11 cellular contexts compared by ENCODE assay signal in the genomic region with DNA sequence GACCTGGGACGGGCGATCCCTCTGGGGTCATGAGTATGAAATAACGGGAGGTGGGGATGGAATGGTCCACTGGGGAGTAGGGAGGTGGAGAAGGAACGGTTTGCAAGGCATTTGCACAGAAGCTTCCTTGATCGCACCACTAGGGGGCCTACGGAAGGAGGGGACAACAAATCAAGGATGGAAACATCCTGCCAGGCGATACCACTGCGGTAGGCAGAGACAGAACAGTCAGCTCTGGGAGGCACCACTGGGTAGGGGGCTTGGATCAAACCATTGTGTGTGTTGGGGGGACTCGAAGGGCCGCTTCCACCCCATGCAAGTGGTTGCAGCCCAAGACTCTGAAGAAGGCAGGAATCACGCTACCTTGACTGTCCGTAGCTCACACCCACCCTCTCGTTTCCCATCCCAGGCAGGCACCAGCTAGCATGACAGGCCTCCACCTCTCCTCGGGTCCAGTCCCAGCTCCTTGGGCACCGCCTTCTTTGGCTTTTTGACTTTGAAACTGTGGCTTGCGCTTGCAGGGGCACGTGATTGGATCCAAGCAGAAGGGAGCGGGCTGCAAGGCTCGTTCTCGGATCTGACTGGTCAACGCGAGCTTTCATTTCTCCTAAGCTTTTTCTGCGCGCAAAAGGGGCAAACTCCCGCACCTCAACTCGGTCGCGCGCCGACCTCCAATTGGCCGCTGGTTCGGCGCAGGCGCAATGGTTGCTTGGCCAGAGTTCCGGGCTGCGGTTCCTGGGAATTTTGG. TPM values are rescaled to one million over a fixed set of nuclear protein-coding genes. Genes with fewer than 3 reads are reported as not detected.
DNase-seq lines count a peak whose midpoint lies in the region; ATAC-seq, FAIRE-seq and TF ChIP-seq lines count a peak whose summit lies in the region.
"Had no signal": no experiment of that assay in that cellular context is flagged by ENCODE, and none has a peak within 500 bp of the region (broad histone marks: within the 10 kb centered on the region; RNA-seq: fewer than 3 reads in every experiment).

No MANE protein-coding gene starts in this region.

- in situ Hi-C loops in Panc1 (cut with HindIII; ENCODE audit: low pct_unique_long_range_greater_than_20kb, low sequenced_read_pairs), result no loop called here

- H3K4me3 Mint-ChIP-seq in activated CD4-positive, alpha-beta memory T cell treated with anti-CD3 and anti-CD28 coated beads for 36 hours, result no peak overlapping the region
- H3K4me3 Mint-ChIP-seq in activated CD4-positive, alpha-beta memory T cell treated with anti-CD3 and anti-CD28 coated beads, Interleukin-2, amount 10 ng/mL, durations not matched to agents 7 days and 5 days, result no peak overlapping the region
- H3K4me3 Mint-ChIP-seq in stimulated activated naive B cell treated with anti-CD40 and anti-IgM and Interleukin-4, amounts not matched to agents 10 μg/mL and 1 μg/mL and 100 μg/mL, for 72 hours, result peak overlapping the region; percentile 62 to 68

- peak in 1 of 2 experiments; percentile 70; a peak in 1 of 3 replicates for TF ChIP-seq EP300 in H1 (IDR thresholded peaks at IDR 0.05; ENCODE audit: borderline replicate concordance in 1 of 2, low read depth in 2 of 2, low read length in 2 of 2)

- no peak overlapping the region for H2BK120ac ChIP-seq in H1 (replicated peaks; ENCODE audit: low read depth, low read length)

- no peak overlapping the region for H2BK12ac ChIP-seq in H1 (ENCODE audit: low read depth, low read length)

- H2BK15ac ChIP-seq in H1 (ENCODE audit: low read length), result no peak overlapping the region

- H3K18ac ChIP-seq in H1 (ENCODE audit: extremely low read depth, low read length), result no peak overlapping the region

- peaks cover 4% of the 10 kb centered on the region for H3K9me3 Mint-ChIP-seq in activated CD4-positive, alpha-beta memory T cell treated with anti-CD3 and anti-CD28 coated beads for 36 hours
- H3K9me3 Mint-ChIP-seq in activated CD4-positive, alpha-beta memory T cell treated with anti-CD3 and anti-CD28 coated beads, Interleukin-2, amount 10 ng/mL, durations not matched to agents 7 days and 5 days, result peaks cover 3% of the 10 kb centered on the region
- H3K9me3 Mint-ChIP-seq in stimulated activated naive B cell treated with anti-CD40 and anti-IgM and Interleukin-4, amounts not matched to agents 10 μg/mL and 1 μg/mL and 100 μg/mL, for 72 hours, result peaks cover 9 to 18% of the 10 kb centered on the region in 2 donors

- BruUV-seq in Panc1 (replicated peaks; lab: Mats Ljungman, UMichigan), result no TSS peak

- no peaks in the 10 kb centered on the region for H3K79me1 ChIP-seq in H1 (ENCODE audit: low read depth, low read length)

- no peaks in the 10 kb centered on the region for H3K9me3 ChIP-seq in Panc1 (ENCODE audit: control insufficient read depth, insufficient read depth, low read depth, low read length)
- peaks cover 0 to 9% of the 10 kb centered on the region in 2 experiments; a peak in 2 of 4 replicates for H3K9me3 ChIP-seq in H1 (ENCODE audit: insufficient read depth in 2 of 2, low read depth in 1 of 2, low read length in 1 of 2)
- H3K9me3 ChIP-seq: pancreas had no signal

- CTCF ChIA-PET in activated CD4-positive, alpha-beta memory T cell treated with anti-CD3 and anti-CD28 coated beads for 36 hours (lab: Charles Lee), result no interaction called here
- CTCF ChIA-PET in activated CD4-positive, alpha-beta memory T cell treated with anti-CD3 and anti-CD28 coated beads, Interleukin-2, amount 10 ng/mL, durations not matched to agents 7 days and 5 days (lab: Charles Lee), result interaction anchor here (1.0 to 1.4 kb wide), 2 partner anchors 12 to 19 kb away, joined by 3 read pairs; no protein-coding TSS in a partner anchor
- CTCF ChIA-PET in Panc1 (lab: Charles Lee), result no interaction called here
- CTCF ChIA-PET in H1 (lab: Charles Lee; ENCODE audit: partially characterized antibody), result interaction anchor here (0.7 to 1.1 kb wide), 4 partner anchors 8 to 28 kb away, joined by 3 to 5 read pairs (median 4); no protein-coding TSS in a partner anchor

- no peak overlapping the region for H3K23ac ChIP-seq in H1 (ENCODE audit: insufficient read length)

- 85% methylated on average over 9 of the region's 36 CpGs; no CpG with 5 or more reads in 1 of the 2 experiments for WGBS in H1 (ENCODE audit: extremely low coverage in 1 of 2, insufficient coverage in 1 of 2, insufficient read length in 1 of 2, insufficient replicate concordance in 2 of 2, low coverage in 1 of 2, low lambda C conversion rate in 2 of 2, missing lambda C conversion rate in 1 of 2), 2 experiments

- H3K27me3 Mint-ChIP-seq in activated CD4-positive, alpha-beta memory T cell treated with anti-CD3 and anti-CD28 coated beads for 36 hours, result no peaks in the 10 kb centered on the region
- H3K27me3 Mint-ChIP-seq in activated CD4-positive, alpha-beta memory T cell treated with anti-CD3 and anti-CD28 coated beads, Interleukin-2, amount 10 ng/mL, durations not matched to agents 7 days and 5 days, result no peaks in the 10 kb centered on the region
- peaks cover 5% of the 10 kb centered on the region in 2 donors for H3K27me3 Mint-ChIP-seq in stimulated activated naive B cell treated with anti-CD40 and anti-IgM and Interleukin-4, amounts not matched to agents 10 μg/mL and 1 μg/mL and 100 μg/mL, for 72 hours

- peak; percentile 57 for FAIRE-seq in H1 (lab: Jason Lieb, UNC)
- FAIRE-seq: pancreas had no signal

- no peak overlapping the region for H4K91ac ChIP-seq in H1 (replicated peaks; ENCODE audit: insufficient read length, low read length)

- no peak for ATAC-seq in Panc1
- peak; percentile 50 to 53 for ATAC-seq in stimulated activated naive B cell treated with anti-CD40 and anti-IgM and Interleukin-4, amounts not matched to agents 10 μg/mL and 1 μg/mL and 100 μg/mL, for 72 hours (replicated peaks)

- H3K79me2 ChIP-seq in H1 (ENCODE audit: control insufficient read depth in 1 of 2, insufficient read depth in 2 of 2, low read length in 2 of 2), result no peaks in the 10 kb centered on the region

- no peaks in the 10 kb centered on the region for H3K4me1 Mint-ChIP-seq in activated CD4-positive, alpha-beta memory T cell treated with anti-CD3 and anti-CD28 coated beads for 36 hours (ENCODE audit: low read depth)
- H3K4me1 Mint-ChIP-seq in activated CD4-positive, alpha-beta memory T cell treated with anti-CD3 and anti-CD28 coated beads, Interleukin-2, amount 10 ng/mL, durations not matched to agents 7 days and 5 days, result no peaks in the 10 kb centered on the region
- peaks cover 0 to 1% of the 10 kb centered on the region in 2 donors for H3K4me1 Mint-ChIP-seq in stimulated activated naive B cell treated with anti-CD40 and anti-IgM and Interleukin-4, amounts not matched to agents 10 μg/mL and 1 μg/mL and 100 μg/mL, for 72 hours

- no peak overlapping the region for H2AFZ ChIP-seq in H1 (ENCODE audit: low read length)

- H3K27me3 ChIP-seq in Panc1 (ENCODE audit: control insufficient read depth, insufficient read depth, low read length) (no peaks in the 10 kb centered on the region), H1 (replicated peaks in 1 of 4; ENCODE audit: control insufficient read depth in 3 of 4, extremely low read depth in 1 of 4, insufficient read depth in 3 of 4, low read length in 3 of 4) (no peaks in the 10 kb centered on the region)
- H3K27me3 ChIP-seq: pancreas had no signal

- TF ChIP-seq POLR2A in H1 (IDR thresholded peaks at IDR 0.05; ENCODE audit: control extremely low read depth in 1 of 2, low read depth in 2 of 2, low read length in 2 of 2), result no peak

- peak; percentile 9 for DNase-seq in activated CD4-positive, alpha-beta memory T cell treated with anti-CD3 and anti-CD28 coated beads for 36 hours
- DNase-seq in activated CD4-positive, alpha-beta memory T cell treated with anti-CD3 and anti-CD28 coated beads, Interleukin-2, amount 10 ng/mL, durations not matched to agents 7 days and 5 days, result no peak
- DNase-seq in Panc1 (ENCODE audit: low read depth, low spot score) (no peak), H1 (ENCODE audit: low read depth in 1 of 2, low spot score in 2 of 2) (peak in 1 of 2 experiments; percentile 47), GM03348 (ENCODE audit: low spot score) (no peak), DMS79 (lab: John Stamatoyannopoulos, UW) (no peak), cerebellum (ENCODE audit: low spot score) (no peak)
- DNase-seq in stimulated activated naive B cell treated with anti-CD40 and anti-IgM and Interleukin-4, amounts not matched to agents 10 μg/mL and 1 μg/mL and 100 μg/mL, for 72 hours, result peak; percentile 3
- DNase-seq: COR-L47, NCI-H2029 had no signal

- H2BK5ac ChIP-seq in H1 (ENCODE audit: low read depth, low read length), result no peak overlapping the region

- H2BK20ac ChIP-seq in H1 (ENCODE audit: low read length), result no peak overlapping the region

- H3K14ac ChIP-seq in H1 (ENCODE audit: insufficient read length), result no peak overlapping the region

- no peak overlapping the region for H3K4me2 ChIP-seq in H1 (ENCODE audit: insufficient read depth in 1 of 2, low read depth in 2 of 2, low read length in 2 of 2)

- H3K23me2 ChIP-seq in H1 (ENCODE audit: low read depth, low read length), result no peaks in the 10 kb centered on the region

- H3K4me1 ChIP-seq in Panc1 (ENCODE audit: control insufficient read depth, insufficient read depth, low read length) (no peaks in the 10 kb centered on the region), H1 (replicated peaks in 1 of 4; ENCODE audit: control insufficient read depth in 3 of 4, insufficient read depth in 4 of 4, low read length in 3 of 4) (no peaks in the 10 kb centered on the region)
- H3K4me1 ChIP-seq: pancreas had no signal

- H3K36me3 Mint-ChIP-seq in activated CD4-positive, alpha-beta memory T cell treated with anti-CD3 and anti-CD28 coated beads for 36 hours, result no peaks in the 10 kb centered on the region
- H3K36me3 Mint-ChIP-seq in activated CD4-positive, alpha-beta memory T cell treated with anti-CD3 and anti-CD28 coated beads, Interleukin-2, amount 10 ng/mL, durations not matched to agents 7 days and 5 days (ENCODE audit: low read depth), result no peaks in the 10 kb centered on the region
- no peaks in the 10 kb centered on the region for H3K36me3 Mint-ChIP-seq in stimulated activated naive B cell treated with anti-CD40 and anti-IgM and Interleukin-4, amounts not matched to agents 10 μg/mL and 1 μg/mL and 100 μg/mL, for 72 hours

- TF ChIP-seq CTCF in Panc1 (IDR thresholded peaks at IDR 0.05) (peak; percentile 26), H1 (IDR thresholded peaks at IDR 0.05; ENCODE audit: control extremely low read depth in 1 of 3, insufficient read depth in 1 of 3, low read depth in 1 of 3, low read length in 3 of 3) (peak; percentile 42 to 54 (median 45))

- H4K5ac ChIP-seq in H1 (ENCODE audit: insufficient read length, low read depth, low read length), result no peak overlapping the region

- no peak overlapping the region for H3K9ac ChIP-seq in H1 (replicated peaks in 1 of 4; ENCODE audit: extremely low read depth in 1 of 4, low read depth in 3 of 4, low read length in 3 of 4)

- H3K27ac Mint-ChIP-seq in activated CD4-positive, alpha-beta memory T cell treated with anti-CD3 and anti-CD28 coated beads for 36 hours, result no peak overlapping the region
- no peak overlapping the region for H3K27ac Mint-ChIP-seq in activated CD4-positive, alpha-beta memory T cell treated with anti-CD3 and anti-CD28 coated beads, Interleukin-2, amount 10 ng/mL, durations not matched to agents 7 days and 5 days
- H3K27ac Mint-ChIP-seq in stimulated activated naive B cell treated with anti-CD40 and anti-IgM and Interleukin-4, amounts not matched to agents 10 μg/mL and 1 μg/mL and 100 μg/mL, for 72 hours, result no peak overlapping the region

- no peak overlapping the region for H3K4ac ChIP-seq in H1 (replicated peaks; ENCODE audit: insufficient read length, low read depth, low read length)

- intact Hi-C loops in activated CD4-positive, alpha-beta memory T cell treated with anti-CD3 and anti-CD28 coated beads for 36 hours (cut with micrococcal nuclease), result no loop called here
- intact Hi-C loops in Panc1 (cut with micrococcal nuclease; ENCODE audit: unreplicated experiment), result no loop called here

- no peak overlapping the region for H3K56ac ChIP-seq in H1 (replicated peaks; ENCODE audit: insufficient read length, low read depth, low read length)

- no peaks in the 10 kb centered on the region for H4K20me1 ChIP-seq in H1 (replicated peaks in 1 of 2; ENCODE audit: control insufficient read depth in 1 of 2, insufficient read depth in 2 of 2, low read length in 2 of 2)

- H2AK5ac ChIP-seq in H1 (ENCODE audit: low read depth, low read length), result no peak overlapping the region

- H3K27ac ChIP-seq in Panc1 (ENCODE audit: low read length) (no peak overlapping the region), H1 (ENCODE audit: low read depth, low read length) (no peak overlapping the region)
- H3K27ac ChIP-seq: pancreas had no signal

- H3K36me3 ChIP-seq in Panc1 (ENCODE audit: control insufficient read depth, insufficient read depth, low read length) (no peaks in the 10 kb centered on the region), H1 (ENCODE audit: control insufficient read depth in 2 of 4, insufficient read depth in 4 of 4, low read length in 3 of 4) (no peaks in the 10 kb centered on the region)
- H3K36me3 ChIP-seq: pancreas had no signal

- POLR2A ChIA-PET in activated CD4-positive, alpha-beta memory T cell treated with anti-CD3 and anti-CD28 coated beads for 36 hours (lab: Charles Lee), result interaction anchor here (0.6 kb wide), 1 partner anchor 544 kb away, joined by 4 read pairs; no protein-coding TSS in a partner anchor
- POLR2A ChIA-PET in activated CD4-positive, alpha-beta memory T cell treated with anti-CD3 and anti-CD28 coated beads, Interleukin-2, amount 10 ng/mL, durations not matched to agents 7 days and 5 days (lab: Charles Lee), result no interaction called here
- POLR2A ChIA-PET in Panc1 (lab: Charles Lee) (interaction anchor here (0.6 kb wide), 1 partner anchor 421 kb away, joined by 3 read pairs; no protein-coding TSS in a partner anchor), H1 (lab: Charles Lee; ENCODE audit: partially characterized antibody) (no interaction called here)

- H4K8ac ChIP-seq in H1 (ENCODE audit: extremely low read depth, insufficient read depth, low read length), result no peak overlapping the region; the same call in 1 of the 2 replicates

- H3K4me3 ChIP-seq in Panc1 (ENCODE audit: low read depth in 2 of 2, low read length in 2 of 2) (no peak overlapping the region), H1 (ENCODE audit: extremely low read depth in 1 of 4, insufficient read depth in 2 of 4, low read depth in 3 of 4, low read length in 4 of 4) (no peak overlapping the region)

- peak; percentile 40 to 48; a peak in 3 of 4 replicates for TF ChIP-seq RAD21 in H1 (IDR thresholded peaks at IDR 0.05 in 1 of 2, conservative IDR thresholded peaks at IDR 0.05 in 1 of 2; ENCODE audit: low read depth in 2 of 2, low read length in 2 of 2)

RNA-seq across cellular contexts. Expression of a gene that starts 28.4 kb away (rescaled TPM):
- total RNA-seq in activated CD4-positive, alpha-beta memory T cell treated with anti-CD3 and anti-CD28 coated beads for 36 hours, result not detected
- not detected for total RNA-seq in activated CD4-positive, alpha-beta memory T cell treated with anti-CD3 and anti-CD28 coated beads, Interleukin-2, amount 10 ng/mL, durations not matched to agents 7 days and 5 days
- total RNA-seq in Panc1 (2021; ENCODE audit: unreplicated experiment) (not detected), cerebellum (not detected)
- not detected for polyA plus RNA-seq in Panc1 (2012; ENCODE audit: insufficient read length)
- not detected in 2 replicates for total RNA-seq in H1 (2021; fragmentation: NEBNext Ultra II Directional; extraction: Animal tissue kit (Norgen Biotek cat#: 25700))
- not detected in 2 replicates for polyA plus RNA-seq in H1 (2011; rRNA removed)
- not detected for polyA plus RNA-seq in H1 (2011; cell fraction: cytosol; rRNA removed)
- not detected for polyA plus RNA-seq in H1 (2011; cell fraction: nucleus; rRNA removed)
- not detected in 4 replicates for polyA plus RNA-seq in H1 (2012, experiment 1 of 2)
- polyA plus RNA-seq in H1 (2012, experiment 2 of 2), result not detected
- polyA plus RNA-seq in H1 (2013, experiment 1 of 2), result not detected
- polyA plus RNA-seq in H1 (2013, experiment 2 of 2), result not detected
- polyA minus RNA-seq in H1 (2011; rRNA and poly(A)+ RNA removed), result not detected in 2 replicates
- not detected for polyA minus RNA-seq in H1 (2011; cell fraction: cytosol; rRNA and poly(A)+ RNA removed)
- polyA minus RNA-seq in H1 (2011; cell fraction: nucleus; rRNA and poly(A)+ RNA removed), result not detected
- polyA plus RNA-seq: pancreas had no signal

RNA-seq across cellular contexts. Expression of a gene that starts 37.9 kb away (rescaled TPM):
- not detected for total RNA-seq in activated CD4-positive, alpha-beta memory T cell treated with anti-CD3 and anti-CD28 coated beads for 36 hours
- not detected for total RNA-seq in activated CD4-positive, alpha-beta memory T cell treated with anti-CD3 and anti-CD28 coated beads, Interleukin-2, amount 10 ng/mL, durations not matched to agents 7 days and 5 days
- total RNA-seq in Panc1 (2021; ENCODE audit: unreplicated experiment) (not detected), cerebellum (not detected)
- polyA plus RNA-seq in Panc1 (2012; ENCODE audit: insufficient read length), result not detected
- not detected in 2 replicates for total RNA-seq in H1 (2021; fragmentation: NEBNext Ultra II Directional; extraction: Animal tissue kit (Norgen Biotek cat#: 25700))
- polyA plus RNA-seq in H1 (2011; rRNA removed), result not detected in 2 replicates
- not detected for polyA plus RNA-seq in H1 (2011; cell fraction: cytosol; rRNA removed)
- polyA plus RNA-seq in H1 (2011; cell fraction: nucleus; rRNA removed), result not detected
- not detected in 4 replicates for polyA plus RNA-seq in H1 (2012, experiment 1 of 2)
- polyA plus RNA-seq in H1 (2012, experiment 2 of 2), result not detected
- polyA plus RNA-seq in H1 (2013, experiment 1 of 2), result not detected
- polyA plus RNA-seq in H1 (2013, experiment 2 of 2), result not detected
- not detected in 2 replicates for polyA minus RNA-seq in H1 (2011; rRNA and poly(A)+ RNA removed)
- polyA minus RNA-seq in H1 (2011; cell fraction: cytosol; rRNA and poly(A)+ RNA removed), result not detected
- polyA minus RNA-seq in H1 (2011; cell fraction: nucleus; rRNA and poly(A)+ RNA removed), result not detected
- polyA plus RNA-seq: pancreas had no signal

RNA-seq across cellular contexts. Expression of a gene that starts 47.5 kb away (rescaled TPM):
- not detected for total RNA-seq in activated CD4-positive, alpha-beta memory T cell treated with anti-CD3 and anti-CD28 coated beads for 36 hours
- not detected for total RNA-seq in activated CD4-positive, alpha-beta memory T cell treated with anti-CD3 and anti-CD28 coated beads, Interleukin-2, amount 10 ng/mL, durations not matched to agents 7 days and 5 days
- not detected for total RNA-seq in Panc1 (2021; ENCODE audit: unreplicated experiment)
- polyA plus RNA-seq in Panc1 (2012; ENCODE audit: insufficient read length), result not detected
- not detected in 2 replicates for total RNA-seq in H1 (2021; fragmentation: NEBNext Ultra II Directional; extraction: Animal tissue kit (Norgen Biotek cat#: 25700))
- polyA plus RNA-seq in H1 (2011; rRNA removed), result not detected in 2 replicates
- not detected for polyA plus RNA-seq in H1 (2011; cell fraction: cytosol; rRNA removed)
- polyA plus RNA-seq in H1 (2011; cell fraction: nucleus; rRNA removed), result not detected
- polyA plus RNA-seq in H1 (2012, experiment 1 of 2), result not detected in 4 replicates
- not detected for polyA plus RNA-seq in H1 (2012, experiment 2 of 2)
- not detected for polyA plus RNA-seq in H1 (2013, experiment 1 of 2)
- polyA plus RNA-seq in H1 (2013, experiment 2 of 2), result not detected
- not detected in 2 replicates for polyA minus RNA-seq in H1 (2011; rRNA and poly(A)+ RNA removed)
- polyA minus RNA-seq in H1 (2011; cell fraction: cytosol; rRNA and poly(A)+ RNA removed), result not detected
- polyA minus RNA-seq in H1 (2011; cell fraction: nucleus; rRNA and poly(A)+ RNA removed), result not detected
- total RNA-seq in cerebellum, result not detected
- total RNA-seq: pancreas had no signal
- polyA plus RNA-seq: pancreas had no signal

RNA-seq across cellular contexts. Expression of a gene that starts 57.0 kb away (rescaled TPM):
- not detected for total RNA-seq in activated CD4-positive, alpha-beta memory T cell treated with anti-CD3 and anti-CD28 coated beads for 36 hours
- total RNA-seq in activated CD4-positive, alpha-beta memory T cell treated with anti-CD3 and anti-CD28 coated beads, Interleukin-2, amount 10 ng/mL, durations not matched to agents 7 days and 5 days, result not detected
- total RNA-seq in Panc1 (2021; ENCODE audit: unreplicated experiment), result 0.49 TPM
- polyA plus RNA-seq in Panc1 (2012; ENCODE audit: insufficient read length), result not detected
- total RNA-seq in H1 (2021; fragmentation: NEBNext Ultra II Directional; extraction: Animal tissue kit (Norgen Biotek cat#: 25700)), result not detected in 2 replicates
- not detected in 2 replicates for polyA plus RNA-seq in H1 (2011; rRNA removed)
- polyA plus RNA-seq in H1 (2011; cell fraction: cytosol; rRNA removed), result not detected
- not detected for polyA plus RNA-seq in H1 (2011; cell fraction: nucleus; rRNA removed)
- not detected in 4 replicates for polyA plus RNA-seq in H1 (2012, experiment 1 of 2)
- not detected for polyA plus RNA-seq in H1 (2012, experiment 2 of 2)
- not detected for polyA plus RNA-seq in H1 (2013, experiment 1 of 2)
- polyA plus RNA-seq in H1 (2013, experiment 2 of 2), result not detected
- polyA minus RNA-seq in H1 (2011; rRNA and poly(A)+ RNA removed), result not detected in 2 replicates
- polyA minus RNA-seq in H1 (2011; cell fraction: cytosol; rRNA and poly(A)+ RNA removed), result not detected
- polyA minus RNA-seq in H1 (2011; cell fraction: nucleus; rRNA and poly(A)+ RNA removed), result not detected
- not detected for total RNA-seq in cerebellum
- total RNA-seq: pancreas had no signal
- polyA plus RNA-seq: pancreas had no signal

Comparison
In these comparisons a context has a peak if more than half of its experiments do, and no peak if none do; other contexts are left out.
1. DNase-seq: peak in activated CD4-positive, alpha-beta memory T cell treated with anti-CD3 and anti-CD28 coated beads for 36 hours (single experiment) and stimulated activated naive B cell treated with anti-CD40 and anti-IgM and Interleukin-4, amounts not matched to agents 10 μg/mL and 1 μg/mL and 100 μg/mL, for 72 hours (single experiment); none in activated CD4-positive, alpha-beta memory T cell treated with anti-CD3 and anti-CD28 coated beads, Interleukin-2, amount 10 ng/mL, durations not matched to agents 7 days and 5 days (single experiment), Panc1 (single experiment), GM03348 (single experiment), DMS79 (single experiment) and cerebellum (single experiment).
2. CTCF ChIA-PET loops: an anchor here in activated CD4-positive, alpha-beta memory T cell treated with anti-CD3 and anti-CD28 coated beads, Interleukin-2, amount 10 ng/mL, durations not matched to agents 7 days and 5 days (1.0 to 1.4 kb wide) and H1 (0.7 to 1.1 kb wide); none called in activated CD4-positive, alpha-beta memory T cell treated with anti-CD3 and anti-CD28 coated beads for 36 hours and Panc1.
3. POLR2A ChIA-PET loops: an anchor here in activated CD4-positive, alpha-beta memory T cell treated with anti-CD3 and anti-CD28 coated beads for 36 hours (0.6 kb wide) and Panc1 (0.6 kb wide); none called in activated CD4-positive, alpha-beta memory T cell treated with anti-CD3 and anti-CD28 coated beads, Interleukin-2, amount 10 ng/mL, durations not matched to agents 7 days and 5 days and H1.
4. H3K4me3 Mint-ChIP-seq: peak in stimulated activated naive B cell treated with anti-CD40 and anti-IgM and Interleukin-4, amounts not matched to agents 10 μg/mL and 1 μg/mL and 100 μg/mL, for 72 hours (2 of 2); none in activated CD4-positive, alpha-beta memory T cell treated with anti-CD3 and anti-CD28 coated beads for 36 hours (single experiment) and activated CD4-positive, alpha-beta memory T cell treated with anti-CD3 and anti-CD28 coated beads, Interleukin-2, amount 10 ng/mL, durations not matched to agents 7 days and 5 days (single experiment).